Comparison of ENCODE assay signal across 19 cellular contexts in the genomic region with DNA sequence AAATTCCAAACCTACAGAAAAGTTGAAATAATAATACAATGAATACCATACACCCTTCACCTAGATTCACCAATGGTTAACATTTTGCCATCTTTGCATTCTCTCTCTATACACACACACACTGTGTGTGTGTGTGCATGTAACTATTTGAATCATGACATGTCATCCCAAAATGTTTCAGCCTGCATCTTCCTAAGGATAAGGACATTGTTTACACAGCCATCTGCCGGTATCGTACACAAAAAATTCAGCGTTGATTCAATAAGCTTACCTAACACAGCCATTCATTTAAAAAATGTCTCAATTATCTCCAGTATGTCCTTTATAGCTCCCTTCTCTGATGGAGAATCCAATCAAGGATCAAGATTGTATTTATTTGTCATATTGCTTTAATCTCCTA.
"Had no signal": no experiment of that assay in that cellular context is flagged by ENCODE, and none has a peak within 500 bp of the region (broad histone marks: within the 10 kb centered on the region; RNA-seq: fewer than 3 reads in every experiment).

No MANE protein-coding gene starts in this region.

- H3K36me3 Mint-ChIP-seq: activated naive CD4-positive, alpha-beta T cell treated with anti-CD3 and anti-CD28 coated beads, Interleukin-2, amount 50 U/mL, for 24 hours; naive B cell; stimulated activated naive B cell treated with anti-CD40 and anti-IgM and Interleukin-4, amounts not matched to agents 10 μg/mL and 1 μg/mL and 100 μg/mL, for 72 hours had no signal

- H3K27me3 Mint-ChIP-seq: activated naive CD4-positive, alpha-beta T cell treated with anti-CD3 and anti-CD28 coated beads, Interleukin-2, amount 50 U/mL, for 24 hours; activated T-cell treated with anti-CD3 and anti-CD28 coated beads, Interleukin-2, amount 50 U/mL, for 24 hours; naive B cell; stimulated activated naive B cell treated with anti-CD40 and anti-IgM and Interleukin-4, amounts not matched to agents 10 μg/mL and 1 μg/mL and 100 μg/mL, for 72 hours; T-helper 17 cell; type B pancreatic cell had no signal

- H3K27ac ChIP-seq: neutrophil had no signal

- DNase-seq: activated CD4-positive, alpha-beta memory T cell treated with anti-CD3 and anti-CD28 coated beads, Interleukin-2, amount 10 ng/mL, durations not matched to agents 7 days and 5 days; activated CD4-positive, alpha-beta T cell treated with anti-CD3 and anti-CD28 coated beads for 4 hours; activated T-cell treated with anti-CD3 and anti-CD28 coated beads, Interleukin-2, amount 50 U/mL, for 24 hours; adrenal gland; central memory CD4-positive, alpha-beta T cell; effector CD8-positive, alpha-beta T cell; foreskin melanocyte; mammary epithelial cell; naive B cell; retina; stimulated activated CD4-positive, alpha-beta T cell treated with anti-CD3 and anti-CD28 coated beads, Interleukin-15, amount 100 ng/mL, for 24 hours; stimulated activated CD4-positive, alpha-beta T cell treated with anti-CD3 and anti-CD28 coated beads, Interleukin-4, amount 100 ng/mL, for 1 hour; stimulated activated naive B cell treated with anti-CD40 and anti-IgM and Interleukin-4, amounts not matched to agents 10 μg/mL and 1 μg/mL and 100 μg/mL, for 72 hours; T-helper 17 cell had no signal

- H3K36me3 ChIP-seq: adrenal gland, neutrophil had no signal

- H3K27me3 ChIP-seq: adrenal gland had no signal

- H3K4me3 ChIP-seq: adrenal gland, skin epidermis had no signal

- H3K9me3 ChIP-seq: adrenal gland, neutrophil had no signal

- ATAC-seq: stimulated activated naive B cell treated with anti-CD40 and anti-IgM and Interleukin-4, amounts not matched to agents 10 μg/mL and 1 μg/mL and 100 μg/mL, for 72 hours; T-helper 17 cell; WTC11 had no signal

- H3K27ac Mint-ChIP-seq: activated CD4-positive, alpha-beta memory T cell treated with anti-CD3 and anti-CD28 coated beads, Interleukin-2, amount 10 ng/mL, durations not matched to agents 7 days and 5 days; activated naive CD4-positive, alpha-beta T cell treated with anti-CD3 and anti-CD28 coated beads, Interleukin-2, amount 50 U/mL, for 24 hours; activated T-cell treated with anti-CD3 and anti-CD28 coated beads, Interleukin-2, amount 50 U/mL, for 24 hours; stimulated activated naive B cell treated with anti-CD40 and anti-IgM and Interleukin-4, amounts not matched to agents 10 μg/mL and 1 μg/mL and 100 μg/mL, for 72 hours; T-helper 17 cell; type B pancreatic cell; WTC11 had no signal

- H3K4me3 Mint-ChIP-seq: activated CD4-positive, alpha-beta memory T cell treated with anti-CD3 and anti-CD28 coated beads, Interleukin-2, amount 10 ng/mL, durations not matched to agents 7 days and 5 days; activated naive CD4-positive, alpha-beta T cell treated with anti-CD3 and anti-CD28 coated beads, Interleukin-2, amount 50 U/mL, for 24 hours; activated T-cell treated with anti-CD3 and anti-CD28 coated beads, Interleukin-2, amount 50 U/mL, for 24 hours; stimulated activated naive B cell treated with anti-CD40 and anti-IgM and Interleukin-4, amounts not matched to agents 10 μg/mL and 1 μg/mL and 100 μg/mL, for 72 hours; T-helper 17 cell; type B pancreatic cell; WTC11 had no signal

- H3K9me3 Mint-ChIP-seq: activated CD4-positive, alpha-beta memory T cell treated with anti-CD3 and anti-CD28 coated beads, Interleukin-2, amount 10 ng/mL, durations not matched to agents 7 days and 5 days; activated naive CD4-positive, alpha-beta T cell treated with anti-CD3 and anti-CD28 coated beads, Interleukin-2, amount 50 U/mL, for 24 hours; activated T-cell treated with anti-CD3 and anti-CD28 coated beads, Interleukin-2, amount 50 U/mL, for 24 hours; naive B cell; stimulated activated naive B cell treated with anti-CD40 and anti-IgM and Interleukin-4, amounts not matched to agents 10 μg/mL and 1 μg/mL and 100 μg/mL, for 72 hours; type B pancreatic cell; WTC11 had no signal
